Comparison of ENCODE assay signal across 1 cellular context in genomic region chr18:58755304-58756010, GRCh38.
TF ChIP-seq lines count a peak whose summit lies in the region.

No MANE protein-coding gene starts in this region.

TF ChIP-seq in K562, 482 proteins besides CTCF, POLR2A, EP300 and RAD21 (continued from another document):
- TF ChIP-seq MGA (IDR thresholded peaks at IDR 0.05), result no peak
- TF ChIP-seq TRIM28 (IDR thresholded peaks at IDR 0.05), result no peak
- TF ChIP-seq NFRKB (IDR thresholded peaks at IDR 0.05; ENCODE audit: low read depth), result no peak
